ENCODE assay signal across 2 cellular contexts in the genomic region with DNA sequence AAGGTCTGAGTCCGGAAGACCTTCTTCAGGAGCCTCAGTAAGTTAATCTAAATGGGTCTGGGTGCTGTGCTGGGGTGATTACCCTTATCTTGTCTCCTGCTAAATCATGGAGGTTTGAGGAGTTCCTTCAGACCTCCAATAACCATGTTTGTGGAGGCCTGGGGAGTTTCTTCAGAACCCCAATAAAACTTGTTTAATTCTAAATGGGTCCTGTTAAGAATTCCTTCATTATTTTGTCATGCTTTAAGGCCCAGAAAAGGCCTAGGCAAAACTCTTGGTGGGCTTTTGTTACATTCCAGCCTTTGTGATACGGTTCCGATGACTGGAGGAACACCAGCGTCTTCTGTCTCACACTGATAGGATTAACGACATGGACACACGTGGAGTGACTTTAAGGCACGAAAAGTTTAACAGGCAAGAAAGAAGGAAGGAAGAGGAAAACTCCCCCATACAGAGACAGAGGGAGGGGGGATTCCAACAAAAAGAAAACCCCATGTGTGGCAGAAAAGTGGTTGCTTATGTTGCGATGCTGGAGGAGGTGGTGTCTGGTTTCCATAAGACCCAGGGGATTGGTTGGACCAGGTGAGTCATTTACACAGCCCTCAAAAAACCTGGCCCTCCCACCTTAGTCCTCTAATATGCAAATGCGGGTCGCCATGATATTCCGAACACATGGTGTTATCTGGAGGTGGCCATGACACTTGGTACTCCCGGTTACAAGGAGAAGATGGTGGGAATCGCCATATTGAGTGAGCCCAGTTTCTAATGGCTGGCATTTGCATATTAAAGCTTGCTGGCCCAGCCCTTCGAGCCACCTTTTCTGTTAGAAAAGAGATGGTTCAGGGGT.
TF ChIP-seq lines count a peak whose summit lies in the region.

No MANE protein-coding gene starts in this region.

TF ChIP-seq in GM23338, 12 proteins besides CTCF, POLR2A, EP300 and RAD21:
- TF ChIP-seq CREB1 (CRISPR knock-in tag; IDR thresholded peaks at IDR 0.05; ENCODE audit: low read depth) (0 out of 2 replicates have a peak, but pooled peaks have one; percentile 17), EZH2 (IDR thresholded peaks at IDR 0.05; ENCODE audit: low read depth, unreplicated experiment) (no peak), ZNF114 (CRISPR knock-in tag; IDR thresholded peaks at IDR 0.05) (0 out of 2 replicates have a peak, but pooled peaks have one; percentile 18), POLR2AphosphoS5 (IDR thresholded peaks at IDR 0.05; ENCODE audit: low read depth) (peak; percentile 49; the same call in 1 of the 2 replicates)

TF ChIP-seq in IMR-90, 13 proteins besides CTCF, POLR2A, EP300 and RAD21:
- no peak for TF ChIP-seq SMC3 (IDR thresholded peaks at IDR 0.05; ENCODE audit: low read depth, low read length)
- TF ChIP-seq CHD1 (IDR thresholded peaks at IDR 0.05; ENCODE audit: low read depth, low read length), result no peak
- no peak for TF ChIP-seq MXI1 (IDR thresholded peaks at IDR 0.05; ENCODE audit: borderline replicate concordance, low read depth, low read length)
- TF ChIP-seq, protein P1, sequence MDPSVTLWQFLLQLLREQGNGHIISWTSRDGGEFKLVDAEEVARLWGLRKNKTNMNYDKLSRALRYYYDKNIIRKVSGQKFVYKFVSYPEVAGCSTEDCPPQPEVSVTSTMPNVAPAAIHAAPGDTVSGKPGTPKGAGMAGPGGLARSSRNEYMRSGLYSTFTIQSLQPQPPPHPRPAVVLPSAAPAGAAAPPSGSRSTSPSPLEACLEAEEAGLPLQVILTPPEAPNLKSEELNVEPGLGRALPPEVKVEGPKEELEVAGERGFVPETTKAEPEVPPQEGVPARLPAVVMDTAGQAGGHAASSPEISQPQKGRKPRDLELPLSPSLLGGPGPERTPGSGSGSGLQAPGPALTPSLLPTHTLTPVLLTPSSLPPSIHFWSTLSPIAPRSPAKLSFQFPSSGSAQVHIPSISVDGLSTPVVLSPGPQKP (IDR thresholded peaks at IDR 0.05; ENCODE audit: borderline replicate concordance, low read depth, low read length), result no peak
- TF ChIP-seq MAZ (IDR thresholded peaks at IDR 0.05; ENCODE audit: borderline replicate concordance, low read depth, low read length), result no peak
- no peak for TF ChIP-seq NFE2L2 (IDR thresholded peaks at IDR 0.05; ENCODE audit: low read depth, low read length)
- TF ChIP-seq, protein P2, sequence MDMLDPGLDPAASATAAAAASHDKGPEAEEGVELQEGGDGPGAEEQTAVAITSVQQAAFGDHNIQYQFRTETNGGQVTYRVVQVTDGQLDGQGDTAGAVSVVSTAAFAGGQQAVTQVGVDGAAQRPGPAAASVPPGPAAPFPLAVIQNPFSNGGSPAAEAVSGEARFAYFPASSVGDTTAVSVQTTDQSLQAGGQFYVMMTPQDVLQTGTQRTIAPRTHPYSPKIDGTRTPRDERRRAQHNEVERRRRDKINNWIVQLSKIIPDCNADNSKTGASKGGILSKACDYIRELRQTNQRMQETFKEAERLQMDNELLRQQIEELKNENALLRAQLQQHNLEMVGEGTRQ (IDR thresholded peaks at IDR 0.05; ENCODE audit: low read depth, low read length), result no peak
- no peak for TF ChIP-seq RFX5 (IDR thresholded peaks at IDR 0.05; ENCODE audit: low read depth, low read length)
- TF ChIP-seq RCOR1 (IDR thresholded peaks at IDR 0.05; ENCODE audit: insufficient replicate concordance, low read length), result no peak
- no peak for TF ChIP-seq MAFK (IDR thresholded peaks at IDR 0.05; ENCODE audit: low read depth, low read length)
- TF ChIP-seq FOS (IDR thresholded peaks at IDR 0.05; ENCODE audit: low read depth, low read length), result no peak
- TF ChIP-seq CEBPB (IDR thresholded peaks at IDR 0.05; ENCODE audit: low read depth, low read length), result no peak
- TF ChIP-seq BHLHE40 (IDR thresholded peaks at IDR 0.05; ENCODE audit: low read depth, low read length), result no peak
